8 cellular contexts compared by ENCODE assay signal in the genomic region with DNA sequence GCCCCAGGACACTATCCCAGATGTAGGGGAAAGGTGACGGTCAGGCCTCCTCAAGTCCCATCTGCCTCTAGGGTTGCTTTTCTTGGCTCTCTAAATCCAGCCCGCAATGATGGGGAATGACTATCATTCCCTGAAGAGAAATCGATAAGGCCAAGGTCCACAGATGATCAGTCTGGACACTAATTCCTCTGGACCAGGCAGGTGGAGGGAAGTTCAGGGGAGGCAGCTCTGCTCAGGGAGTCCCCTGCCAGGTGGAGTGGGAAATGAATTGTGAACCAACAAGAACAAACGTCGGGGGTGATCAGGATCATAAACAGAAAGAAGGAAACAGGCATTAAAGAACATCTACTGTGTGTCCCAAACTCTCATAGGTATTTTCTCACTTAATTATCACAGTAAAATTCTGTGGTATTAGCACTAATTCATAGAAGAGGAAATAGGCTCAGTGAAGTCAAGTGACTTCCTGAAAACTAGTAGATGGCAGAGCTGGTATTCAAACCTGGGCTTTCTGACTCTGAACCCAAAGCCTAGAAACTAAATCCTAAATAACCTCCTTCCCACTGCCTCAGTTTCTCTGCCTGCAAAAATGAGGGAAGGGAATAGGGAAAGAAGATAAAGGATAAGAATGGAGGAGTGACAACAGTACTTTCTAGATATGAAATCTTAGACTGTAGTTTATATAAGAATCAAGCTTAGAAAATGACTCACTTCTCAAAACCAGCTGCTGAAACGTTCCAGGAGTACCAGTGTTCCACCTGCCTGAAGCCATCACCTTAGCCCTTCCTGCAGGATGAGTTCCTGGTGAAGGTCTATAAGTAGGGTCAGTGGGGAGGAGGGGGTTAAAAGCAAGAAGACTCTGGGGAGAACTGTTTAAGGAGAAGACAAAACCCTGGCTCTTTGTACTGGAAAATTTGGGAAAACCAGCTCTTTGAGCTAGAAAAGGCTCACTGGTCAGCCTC. TPM values are rescaled to one million over a fixed set of nuclear protein-coding genes. Genes with fewer than 3 reads are reported as not detected.
A peak's percentile ranks its signal among the peaks of the same experiment; 100 is the strongest.
DNase-seq lines count a peak whose midpoint lies in the region; ATAC-seq and TF ChIP-seq lines count a peak whose summit lies in the region.

No MANE protein-coding gene starts in this region.

- peaks cover 3% of the 10 kb centered on the region for H3K27me3 Mint-ChIP-seq in activated CD8-positive, alpha-beta memory T cell treated with anti-CD3 and anti-CD28 coated beads, Interleukin-2, amount 10 ng/mL, durations not matched to agents 7 days and 5 days

- H3K36me3 Mint-ChIP-seq in activated CD8-positive, alpha-beta memory T cell treated with anti-CD3 and anti-CD28 coated beads, Interleukin-2, amount 10 ng/mL, durations not matched to agents 7 days and 5 days: no peaks in the 10 kb centered on the region

- POLR2A ChIA-PET in Panc1 (lab: Charles Lee): interaction anchor here (0.7 kb wide), 1 partner anchor 22 kb away, joined by 11 read pairs; no protein-coding TSS in a partner anchor

- H3K36me3 ChIP-seq in Panc1 (ENCODE audit: control insufficient read depth, insufficient read depth, low read length): no peaks in the 10 kb centered on the region
- H3K36me3 ChIP-seq in stomach: no peaks in the 10 kb centered on the region

- ATAC-seq in activated CD8-positive, alpha-beta memory T cell treated with anti-CD3 and anti-CD28 coated beads, Interleukin-2, amount 10 ng/mL, durations not matched to agents 7 days and 5 days: no peak
- ATAC-seq in Panc1 (no peak), left lobe of liver (peak; percentile 41), GM19395 (IDR thresholded peaks at IDR 0.05; ENCODE audit: unreplicated experiment) (no peak), HG03039 (IDR thresholded peaks at IDR 0.05; ENCODE audit: unreplicated experiment) (no peak)
- no peak for ATAC-seq in activated CD4-positive, CD25-positive, alpha-beta regulatory T cell treated with anti-CD3 and anti-CD28 coated beads, Interleukin-2, amount 50 U/mL, for 24 hours

- H3K4me3 ChIP-seq in Panc1 (ENCODE audit: low read depth in 2 of 2, low read length in 2 of 2): no peak overlapping the region
- H3K4me3 ChIP-seq in stomach: no peak overlapping the region

- CTCF ChIA-PET in activated CD8-positive, alpha-beta memory T cell treated with anti-CD3 and anti-CD28 coated beads, Interleukin-2, amount 10 ng/mL, durations not matched to agents 7 days and 5 days (lab: Charles Lee): interaction anchor here (0.7 to 22.2 kb wide), 5 partner anchors 14 to 94 kb away, joined by 3 to 324 read pairs (median 3); partner anchors contain the start of gene SRP14
- CTCF ChIA-PET in Panc1 (lab: Charles Lee): no interaction called here

- H3K27me3 ChIP-seq in Panc1 (ENCODE audit: control insufficient read depth, insufficient read depth, low read length): no peaks in the 10 kb centered on the region
- no peaks in the 10 kb centered on the region for H3K27me3 ChIP-seq in stomach

- intact Hi-C loops in Panc1 (cut with micrococcal nuclease; ENCODE audit: unreplicated experiment): no loop called here
- intact Hi-C loops in stomach (cut with DNase I; ENCODE audit: low total_unique reads): no loop called here

- no peak for TF ChIP-seq POLR2A in stomach (IDR thresholded peaks at IDR 0.05)

- no peaks in the 10 kb centered on the region for H3K9me3 ChIP-seq in Panc1 (ENCODE audit: control insufficient read depth, insufficient read depth, low read depth, low read length)
- H3K9me3 ChIP-seq in stomach: no peaks in the 10 kb centered on the region

- WGBS in stomach, 5 donors: 59 to 67% (median 65%) methylated on average over 6 of the region's 6 CpGs

- in situ Hi-C loops in Panc1 (cut with HindIII; ENCODE audit: low pct_unique_long_range_greater_than_20kb, low sequenced_read_pairs): no loop called here

- peaks cover 79% of the 10 kb centered on the region for H3K4me1 Mint-ChIP-seq in activated CD8-positive, alpha-beta memory T cell treated with anti-CD3 and anti-CD28 coated beads, Interleukin-2, amount 10 ng/mL, durations not matched to agents 7 days and 5 days

- H3K4me3 Mint-ChIP-seq in activated CD8-positive, alpha-beta memory T cell treated with anti-CD3 and anti-CD28 coated beads, Interleukin-2, amount 10 ng/mL, durations not matched to agents 7 days and 5 days: no peak overlapping the region

- no peak for TF ChIP-seq EP300 in stomach (IDR thresholded peaks at IDR 0.05)

- peak overlapping the region; percentile 77 for H3K27ac Mint-ChIP-seq in activated CD8-positive, alpha-beta memory T cell treated with anti-CD3 and anti-CD28 coated beads, Interleukin-2, amount 10 ng/mL, durations not matched to agents 7 days and 5 days

- H3K27ac ChIP-seq in Panc1 (ENCODE audit: low read length) (0 out of 2 replicates have a peak overlapping the region, but pooled peaks have one; percentile 5), stomach (peak overlapping the region in 4 of 5 donors; percentile 90 to 94 (median 90))

- H3K9me3 Mint-ChIP-seq in activated CD8-positive, alpha-beta memory T cell treated with anti-CD3 and anti-CD28 coated beads, Interleukin-2, amount 10 ng/mL, durations not matched to agents 7 days and 5 days (ENCODE audit: low read depth): no peaks in the 10 kb centered on the region

- BruUV-seq in Panc1 (replicated peaks; lab: Mats Ljungman, UMichigan): no TSS peak

- H3K4me1 ChIP-seq in Panc1 (ENCODE audit: control insufficient read depth, insufficient read depth, low read length): peaks cover 69% of the 10 kb centered on the region
- peaks cover 92 to 100% (median 100%) of the 10 kb centered on the region in 4 donors for H3K4me1 ChIP-seq in stomach

- DNase-seq in activated CD8-positive, alpha-beta memory T cell treated with anti-CD3 and anti-CD28 coated beads, Interleukin-2, amount 10 ng/mL, durations not matched to agents 7 days and 5 days: no peak
- no peak for DNase-seq in activated CD8-positive, alpha-beta memory T cell treated with anti-CD3 and anti-CD28 coated beads, Interleukin-2, amount 50 U/mL, for 48 hours
- DNase-seq in Panc1 (ENCODE audit: low read depth, low spot score) (no peak), left lobe of liver (ENCODE audit: low spot score) (no peak), stomach (no peak)

- TF ChIP-seq CTCF in Panc1 (IDR thresholded peaks at IDR 0.05) (no peak), stomach (IDR thresholded peaks at IDR 0.05) (no peak)

RNA-seq across cellular contexts. Expression of gene BMF, which starts 7.5 kb away (rescaled TPM):
- total RNA-seq in activated CD8-positive, alpha-beta memory T cell treated with anti-CD3 and anti-CD28 coated beads, Interleukin-2, amount 10 ng/mL, durations not matched to agents 7 days and 5 days: 10 to 100 TPM in 1 of 2 experiments, 1 to 10 TPM in 1; 3.6 to 13.0 TPM
- total RNA-seq in Panc1 (2021; ENCODE audit: unreplicated experiment) (7.8 TPM), left lobe of liver (3.3 TPM), stomach (10 to 100 TPM in 3 of 5 donors, 1 to 10 TPM in 2; 2.2 to 11.7 (median 10.7) TPM)
- polyA plus RNA-seq in Panc1 (2012; ENCODE audit: insufficient read length): 9.4 TPM
- 1 to 10 TPM; 3.8 to 6.5 (median 5.1) TPM for polyA plus RNA-seq in stomach

RNA-seq across cellular contexts. Expression of gene BUB1B, which starts 59.6 kb away (rescaled TPM):
- 100 to 1,000 TPM in 1 of 2 experiments, 10 to 100 TPM in 1; 89.5 to 107 TPM for total RNA-seq in activated CD8-positive, alpha-beta memory T cell treated with anti-CD3 and anti-CD28 coated beads, Interleukin-2, amount 10 ng/mL, durations not matched to agents 7 days and 5 days
- 67.8 TPM for total RNA-seq in Panc1 (2021; ENCODE audit: unreplicated experiment)
- polyA plus RNA-seq in Panc1 (2012; ENCODE audit: insufficient read length): 22.3 TPM
- total RNA-seq in left lobe of liver: 0.68 TPM
- total RNA-seq in stomach: 10 to 100 TPM in 1 of 5 donors, 1 to 10 TPM in 4; 1.8 to 25.0 (median 4.6) TPM
- 1 to 10 TPM; 1.6 to 5.6 (median 2.6) TPM for polyA plus RNA-seq in stomach
